In the genomic region with DNA sequence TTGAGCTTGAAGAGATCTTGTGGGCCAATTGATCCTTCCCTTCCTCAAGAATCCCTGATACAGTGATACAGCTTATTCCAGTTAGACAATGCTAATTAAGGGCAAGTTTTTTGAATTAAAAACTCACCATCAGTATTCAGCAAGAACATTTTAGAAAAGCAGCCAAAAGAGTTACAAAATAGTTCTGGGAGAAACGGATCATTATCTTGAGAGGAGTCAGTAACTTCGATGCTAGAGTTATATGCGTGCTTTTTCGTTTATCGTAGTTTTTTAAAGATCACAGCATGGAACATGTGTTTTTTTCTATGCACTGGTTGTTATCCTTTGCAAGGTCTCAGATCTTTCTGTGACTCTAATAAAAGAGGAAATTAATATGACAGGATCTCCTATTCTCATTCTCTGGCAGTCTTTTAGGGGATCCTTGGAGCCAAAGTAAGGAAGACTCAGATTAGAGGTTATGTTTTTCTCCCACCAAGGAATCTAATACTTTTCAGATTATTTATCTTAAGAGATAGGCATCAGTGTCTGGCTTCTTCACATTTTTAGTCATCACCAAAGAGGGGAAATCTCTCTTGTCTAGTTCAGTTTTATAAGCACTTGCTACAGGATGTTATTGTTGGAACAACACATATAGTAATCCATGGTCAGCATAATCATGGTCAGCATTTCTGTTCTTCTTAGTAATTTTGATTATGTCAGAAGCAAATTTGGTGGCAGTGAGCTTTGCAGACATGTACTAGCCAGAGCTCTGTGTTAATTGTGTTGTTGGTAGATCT, we compare ENCODE assay signal across 1 cellular context.
TF ChIP-seq lines count a peak whose summit lies in the region.

No MANE protein-coding gene starts in this region.

TF ChIP-seq in GM12878, 131 proteins besides CTCF, POLR2A, EP300 and RAD21 (continued from another document):
- TF ChIP-seq, protein P1, sequence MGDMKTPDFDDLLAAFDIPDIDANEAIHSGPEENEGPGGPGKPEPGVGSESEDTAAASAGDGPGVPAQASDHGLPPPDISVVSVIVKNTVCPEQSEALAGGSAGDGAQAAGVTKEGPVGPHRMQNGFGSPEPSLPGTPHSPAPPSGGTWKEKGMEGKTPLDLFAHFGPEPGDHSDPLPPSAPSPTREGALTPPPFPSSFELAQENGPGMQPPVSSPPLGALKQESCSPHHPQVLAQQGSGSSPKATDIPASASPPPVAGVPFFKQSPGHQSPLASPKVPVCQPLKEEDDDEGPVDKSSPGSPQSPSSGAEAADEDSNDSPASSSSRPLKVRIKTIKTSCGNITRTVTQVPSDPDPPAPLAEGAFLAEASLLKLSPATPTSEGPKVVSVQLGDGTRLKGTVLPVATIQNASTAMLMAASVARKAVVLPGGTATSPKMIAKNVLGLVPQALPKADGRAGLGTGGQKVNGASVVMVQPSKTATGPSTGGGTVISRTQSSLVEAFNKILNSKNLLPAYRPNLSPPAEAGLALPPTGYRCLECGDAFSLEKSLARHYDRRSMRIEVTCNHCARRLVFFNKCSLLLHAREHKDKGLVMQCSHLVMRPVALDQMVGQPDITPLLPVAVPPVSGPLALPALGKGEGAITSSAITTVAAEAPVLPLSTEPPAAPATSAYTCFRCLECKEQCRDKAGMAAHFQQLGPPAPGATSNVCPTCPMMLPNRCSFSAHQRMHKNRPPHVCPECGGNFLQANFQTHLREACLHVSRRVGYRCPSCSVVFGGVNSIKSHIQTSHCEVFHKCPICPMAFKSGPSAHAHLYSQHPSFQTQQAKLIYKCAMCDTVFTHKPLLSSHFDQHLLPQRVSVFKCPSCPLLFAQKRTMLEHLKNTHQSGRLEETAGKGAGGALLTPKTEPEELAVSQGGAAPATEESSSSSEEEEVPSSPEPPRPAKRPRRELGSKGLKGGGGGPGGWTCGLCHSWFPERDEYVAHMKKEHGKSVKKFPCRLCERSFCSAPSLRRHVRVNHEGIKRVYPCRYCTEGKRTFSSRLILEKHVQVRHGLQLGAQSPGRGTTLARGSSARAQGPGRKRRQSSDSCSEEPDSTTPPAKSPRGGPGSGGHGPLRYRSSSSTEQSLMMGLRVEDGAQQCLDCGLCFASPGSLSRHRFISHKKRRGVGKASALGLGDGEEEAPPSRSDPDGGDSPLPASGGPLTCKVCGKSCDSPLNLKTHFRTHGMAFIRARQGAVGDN (IDR thresholded peaks at IDR 0.05): no peak
- TF ChIP-seq BCL11A (IDR thresholded peaks at IDR 0.05; ENCODE audit: low read depth, low read length): no peak
- no peak for TF ChIP-seq ASH2L (IDR thresholded peaks at IDR 0.05; ENCODE audit: borderline replicate concordance, low read depth)
- TF ChIP-seq BHLHE40 (IDR thresholded peaks at IDR 0.05; ENCODE audit: borderline replicate concordance in 1 of 2, low read depth in 2 of 2, low read length in 1 of 2): no peak
- TF ChIP-seq JUND (IDR thresholded peaks at IDR 0.05; ENCODE audit: low read depth, low read length): no peak
- TF ChIP-seq MTA3 (IDR thresholded peaks at IDR 0.05; ENCODE audit: borderline replicate concordance, low read length): no peak
- TF ChIP-seq, protein P2, sequence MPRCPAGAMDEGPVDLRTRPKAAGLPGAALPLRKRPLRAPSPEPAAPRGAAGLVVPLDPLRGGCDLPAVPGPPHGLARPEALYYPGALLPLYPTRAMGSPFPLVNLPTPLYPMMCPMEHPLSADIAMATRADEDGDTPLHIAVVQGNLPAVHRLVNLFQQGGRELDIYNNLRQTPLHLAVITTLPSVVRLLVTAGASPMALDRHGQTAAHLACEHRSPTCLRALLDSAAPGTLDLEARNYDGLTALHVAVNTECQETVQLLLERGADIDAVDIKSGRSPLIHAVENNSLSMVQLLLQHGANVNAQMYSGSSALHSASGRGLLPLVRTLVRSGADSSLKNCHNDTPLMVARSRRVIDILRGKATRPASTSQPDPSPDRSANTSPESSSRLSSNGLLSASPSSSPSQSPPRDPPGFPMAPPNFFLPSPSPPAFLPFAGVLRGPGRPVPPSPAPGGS (IDR thresholded peaks at IDR 0.05; ENCODE audit: borderline replicate concordance, insufficient read depth, low read depth, low read length, poor library complexity, severe bottlenecking): no peak
- TF ChIP-seq, protein P3, sequence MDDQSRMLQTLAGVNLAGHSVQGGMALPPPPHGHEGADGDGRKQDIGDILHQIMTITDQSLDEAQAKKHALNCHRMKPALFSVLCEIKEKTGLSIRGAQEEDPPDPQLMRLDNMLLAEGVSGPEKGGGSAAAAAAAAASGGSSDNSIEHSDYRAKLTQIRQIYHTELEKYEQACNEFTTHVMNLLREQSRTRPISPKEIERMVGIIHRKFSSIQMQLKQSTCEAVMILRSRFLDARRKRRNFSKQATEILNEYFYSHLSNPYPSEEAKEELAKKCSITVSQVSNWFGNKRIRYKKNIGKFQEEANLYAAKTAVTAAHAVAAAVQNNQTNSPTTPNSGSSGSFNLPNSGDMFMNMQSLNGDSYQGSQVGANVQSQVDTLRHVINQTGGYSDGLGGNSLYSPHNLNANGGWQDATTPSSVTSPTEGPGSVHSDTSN (IDR thresholded peaks at IDR 0.05; ENCODE audit: insufficient replicate concordance, low read depth, low read length): no peak
- TF ChIP-seq, protein P4, sequence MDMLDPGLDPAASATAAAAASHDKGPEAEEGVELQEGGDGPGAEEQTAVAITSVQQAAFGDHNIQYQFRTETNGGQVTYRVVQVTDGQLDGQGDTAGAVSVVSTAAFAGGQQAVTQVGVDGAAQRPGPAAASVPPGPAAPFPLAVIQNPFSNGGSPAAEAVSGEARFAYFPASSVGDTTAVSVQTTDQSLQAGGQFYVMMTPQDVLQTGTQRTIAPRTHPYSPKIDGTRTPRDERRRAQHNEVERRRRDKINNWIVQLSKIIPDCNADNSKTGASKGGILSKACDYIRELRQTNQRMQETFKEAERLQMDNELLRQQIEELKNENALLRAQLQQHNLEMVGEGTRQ (IDR thresholded peaks at IDR 0.05; ENCODE audit: borderline replicate concordance, low read depth, low read length): no peak
- TF ChIP-seq, protein P5, sequence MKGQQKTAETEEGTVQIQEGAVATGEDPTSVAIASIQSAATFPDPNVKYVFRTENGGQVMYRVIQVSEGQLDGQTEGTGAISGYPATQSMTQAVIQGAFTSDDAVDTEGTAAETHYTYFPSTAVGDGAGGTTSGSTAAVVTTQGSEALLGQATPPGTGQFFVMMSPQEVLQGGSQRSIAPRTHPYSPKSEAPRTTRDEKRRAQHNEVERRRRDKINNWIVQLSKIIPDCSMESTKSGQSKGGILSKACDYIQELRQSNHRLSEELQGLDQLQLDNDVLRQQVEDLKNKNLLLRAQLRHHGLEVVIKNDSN (IDR thresholded peaks at IDR 0.05; ENCODE audit: borderline replicate concordance, extremely low read length, insufficient read depth, low read depth, low read length): no peak
- TF ChIP-seq, protein P6, sequence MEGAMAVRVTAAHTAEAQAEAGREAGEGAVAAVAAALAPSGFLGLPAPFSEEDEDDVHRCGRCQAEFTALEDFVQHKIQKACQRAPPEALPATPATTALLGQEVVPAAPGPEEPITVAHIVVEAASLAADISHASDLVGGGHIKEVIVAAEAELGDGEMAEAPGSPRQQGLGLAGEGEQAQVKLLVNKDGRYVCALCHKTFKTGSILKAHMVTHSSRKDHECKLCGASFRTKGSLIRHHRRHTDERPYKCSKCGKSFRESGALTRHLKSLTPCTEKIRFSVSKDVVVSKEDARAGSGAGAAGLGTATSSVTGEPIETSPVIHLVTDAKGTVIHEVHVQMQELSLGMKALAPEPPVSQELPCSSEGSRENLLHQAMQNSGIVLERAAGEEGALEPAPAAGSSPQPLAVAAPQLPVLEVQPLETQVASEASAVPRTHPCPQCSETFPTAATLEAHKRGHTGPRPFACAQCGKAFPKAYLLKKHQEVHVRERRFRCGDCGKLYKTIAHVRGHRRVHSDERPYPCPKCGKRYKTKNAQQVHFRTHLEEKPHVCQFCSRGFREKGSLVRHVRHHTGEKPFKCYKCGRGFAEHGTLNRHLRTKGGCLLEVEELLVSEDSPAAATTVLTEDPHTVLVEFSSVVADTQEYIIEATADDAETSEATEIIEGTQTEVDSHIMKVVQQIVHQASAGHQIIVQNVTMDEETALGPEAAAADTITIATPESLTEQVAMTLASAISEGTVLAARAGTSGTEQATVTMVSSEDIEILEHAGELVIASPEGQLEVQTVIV (IDR thresholded peaks at IDR 0.05; ENCODE audit: borderline replicate concordance, partially characterized antibody): no peak
- TF ChIP-seq SIX5 (IDR thresholded peaks at IDR 0.05; ENCODE audit: low read depth, low read length, severe bottlenecking): no peak
- no peak for TF ChIP-seq BACH1 (IDR thresholded peaks at IDR 0.05; ENCODE audit: borderline replicate concordance)
- TF ChIP-seq SMAD5 (IDR thresholded peaks at IDR 0.05; ENCODE audit: low read depth): no peak
- no peak for TF ChIP-seq GABPA (IDR thresholded peaks at IDR 0.05; ENCODE audit: low read depth)
- TF ChIP-seq, protein P7, sequence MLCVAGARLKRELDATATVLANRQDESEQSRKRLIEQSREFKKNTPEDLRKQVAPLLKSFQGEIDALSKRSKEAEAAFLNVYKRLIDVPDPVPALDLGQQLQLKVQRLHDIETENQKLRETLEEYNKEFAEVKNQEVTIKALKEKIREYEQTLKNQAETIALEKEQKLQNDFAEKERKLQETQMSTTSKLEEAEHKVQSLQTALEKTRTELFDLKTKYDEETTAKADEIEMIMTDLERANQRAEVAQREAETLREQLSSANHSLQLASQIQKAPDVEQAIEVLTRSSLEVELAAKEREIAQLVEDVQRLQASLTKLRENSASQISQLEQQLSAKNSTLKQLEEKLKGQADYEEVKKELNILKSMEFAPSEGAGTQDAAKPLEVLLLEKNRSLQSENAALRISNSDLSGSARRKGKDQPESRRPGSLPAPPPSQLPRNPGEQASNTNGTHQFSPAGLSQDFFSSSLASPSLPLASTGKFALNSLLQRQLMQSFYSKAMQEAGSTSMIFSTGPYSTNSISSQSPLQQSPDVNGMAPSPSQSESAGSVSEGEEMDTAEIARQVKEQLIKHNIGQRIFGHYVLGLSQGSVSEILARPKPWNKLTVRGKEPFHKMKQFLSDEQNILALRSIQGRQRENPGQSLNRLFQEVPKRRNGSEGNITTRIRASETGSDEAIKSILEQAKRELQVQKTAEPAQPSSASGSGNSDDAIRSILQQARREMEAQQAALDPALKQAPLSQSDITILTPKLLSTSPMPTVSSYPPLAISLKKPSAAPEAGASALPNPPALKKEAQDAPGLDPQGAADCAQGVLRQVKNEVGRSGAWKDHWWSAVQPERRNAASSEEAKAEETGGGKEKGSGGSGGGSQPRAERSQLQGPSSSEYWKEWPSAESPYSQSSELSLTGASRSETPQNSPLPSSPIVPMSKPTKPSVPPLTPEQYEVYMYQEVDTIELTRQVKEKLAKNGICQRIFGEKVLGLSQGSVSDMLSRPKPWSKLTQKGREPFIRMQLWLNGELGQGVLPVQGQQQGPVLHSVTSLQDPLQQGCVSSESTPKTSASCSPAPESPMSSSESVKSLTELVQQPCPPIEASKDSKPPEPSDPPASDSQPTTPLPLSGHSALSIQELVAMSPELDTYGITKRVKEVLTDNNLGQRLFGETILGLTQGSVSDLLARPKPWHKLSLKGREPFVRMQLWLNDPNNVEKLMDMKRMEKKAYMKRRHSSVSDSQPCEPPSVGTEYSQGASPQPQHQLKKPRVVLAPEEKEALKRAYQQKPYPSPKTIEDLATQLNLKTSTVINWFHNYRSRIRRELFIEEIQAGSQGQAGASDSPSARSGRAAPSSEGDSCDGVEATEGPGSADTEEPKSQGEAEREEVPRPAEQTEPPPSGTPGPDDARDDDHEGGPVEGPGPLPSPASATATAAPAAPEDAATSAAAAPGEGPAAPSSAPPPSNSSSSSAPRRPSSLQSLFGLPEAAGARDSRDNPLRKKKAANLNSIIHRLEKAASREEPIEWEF (IDR thresholded peaks at IDR 0.05; ENCODE audit: insufficient replicate concordance, low read depth, low read length): no peak
- no peak for TF ChIP-seq TBL1XR1 (IDR thresholded peaks at IDR 0.05; ENCODE audit: low read depth, low read length)
